ENCODE assay signal across 8 cellular contexts in the genomic region with DNA sequence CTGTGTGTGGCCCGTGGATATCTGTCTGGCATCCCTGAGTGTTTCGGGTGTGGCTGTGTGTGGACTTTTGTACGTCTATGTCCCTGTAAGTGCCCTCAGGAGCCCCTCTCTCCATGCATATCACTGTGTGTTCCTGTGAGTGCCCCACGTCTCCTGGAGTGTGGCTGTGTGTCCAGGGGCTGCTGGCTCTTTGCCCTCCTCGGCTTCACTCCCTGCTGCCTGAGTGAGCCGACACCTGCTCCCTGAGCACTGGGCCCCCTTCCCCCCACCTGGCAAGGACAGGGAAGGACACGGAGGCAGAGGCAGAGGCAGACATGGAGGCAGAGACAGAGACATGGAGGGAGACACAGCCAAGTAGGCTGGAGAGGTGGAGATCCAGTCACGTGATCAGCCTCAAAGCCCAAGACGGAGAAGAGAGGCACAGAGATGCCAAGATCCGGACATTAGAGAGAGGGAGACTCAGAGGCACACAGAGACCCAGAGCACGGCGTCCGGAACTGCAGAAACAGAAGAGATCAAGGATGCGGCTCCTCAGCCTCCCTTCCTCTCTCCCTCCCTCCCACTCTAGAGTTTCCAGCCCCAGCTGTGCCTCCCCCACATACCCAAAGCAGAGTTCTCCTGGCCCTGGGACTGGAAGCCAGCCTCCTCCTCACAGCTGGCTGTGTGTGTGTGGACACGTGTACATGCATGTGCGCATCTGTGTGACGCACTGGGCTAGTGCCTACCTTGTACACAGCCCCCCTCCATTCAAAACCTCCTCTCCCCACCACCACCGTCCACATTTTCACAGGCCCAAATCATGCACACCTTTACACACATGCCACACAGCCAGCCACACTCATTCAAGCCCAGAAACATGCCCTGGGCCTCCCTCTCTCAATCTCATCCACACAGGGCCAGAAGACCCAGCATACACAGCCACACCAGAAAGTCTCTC.
DNase-seq lines count a peak whose midpoint lies in the region; TF ChIP-seq lines count a peak whose summit lies in the region.

No MANE protein-coding gene starts in this region.

- peak overlapping the region; percentile 79 for H2AFZ ChIP-seq in parathyroid adenoma

- H3K4me1 ChIP-seq in parathyroid adenoma: peaks cover 29% of the 10 kb centered on the region

- H3K9me3 ChIP-seq in parathyroid adenoma (ENCODE audit: control insufficient read depth, low read length): no peaks in the 10 kb centered on the region

- H3K36me3 Mint-ChIP-seq in activated naive CD8-positive, alpha-beta T cell: no peaks in the 10 kb centered on the region

- peak overlapping the region; percentile 41 for H3K27ac Mint-ChIP-seq in activated naive CD8-positive, alpha-beta T cell

- no peak for TF ChIP-seq CTCF in parathyroid adenoma (IDR thresholded peaks at IDR 0.05)

- H3K27me3 ChIP-seq in parathyroid adenoma (ENCODE audit: control insufficient read depth, insufficient read depth, low read length): no peaks in the 10 kb centered on the region

- H3K4me3 Mint-ChIP-seq in activated naive CD8-positive, alpha-beta T cell: peak overlapping the region; percentile 84

- H3K9ac ChIP-seq in parathyroid adenoma: no peak overlapping the region

- H3K36me3 ChIP-seq in parathyroid adenoma (ENCODE audit: control insufficient read depth, insufficient read depth, low read length): no peaks in the 10 kb centered on the region

- H3K4me2 ChIP-seq in parathyroid adenoma (ENCODE audit: low read length): peak overlapping the region; percentile 93

- H3K27me3 Mint-ChIP-seq in activated naive CD8-positive, alpha-beta T cell: no peaks in the 10 kb centered on the region

- peaks cover 54% of the 10 kb centered on the region for H3K4me1 Mint-ChIP-seq in activated naive CD8-positive, alpha-beta T cell (ENCODE audit: low read depth)

- no peaks in the 10 kb centered on the region for H3K79me2 ChIP-seq in parathyroid adenoma

- intact Hi-C loops in head of caudate nucleus (cut with DNase I): no loop called here

- peak overlapping the region; percentile 91 for H3K27ac ChIP-seq in parathyroid adenoma

- no peaks in the 10 kb centered on the region for H3K9me3 Mint-ChIP-seq in activated naive CD8-positive, alpha-beta T cell (ENCODE audit: low read depth)

- peak in 11 of 14 donors; percentile 31 to 83 (median 62) for DNase-seq in C1 segment of cervical spinal cord (lab: John Stamatoyannopoulos, UW)
- peak; percentile 43 for DNase-seq in NAMALWA (ENCODE audit: low spot score)
- DNase-seq in head of caudate nucleus: peak in 36 of 42 donors; percentile 37 to 83 (median 66)
- no peak for DNase-seq in NOMO-1 treated with DMSO at 0.1 percent for 48 hours (lab: John Stamatoyannopoulos, UW; ENCODE audit: unreplicated experiment)
- no peak for DNase-seq in NK-92 (lab: John Stamatoyannopoulos, UW; ENCODE audit: unreplicated experiment)
- DNase-seq in activated CD8-positive, alpha-beta memory T cell treated with anti-CD3 and anti-CD28 coated beads, Interleukin-2, amount 50 U/mL, for 48 hours: no peak

- peak overlapping the region; percentile 87 for H3K4me3 ChIP-seq in parathyroid adenoma (ENCODE audit: low read depth, low read length)

Comparison
In these comparisons a context has a peak if more than half of its experiments do, and no peak if none do; other contexts are left out.
1. DNase-seq: peak in C1 segment of cervical spinal cord (11 of 14), NAMALWA (single experiment) and head of caudate nucleus (36 of 42); none in NOMO-1 treated with DMSO at 0.1 percent for 48 hours (single experiment), NK-92 (single experiment) and activated CD8-positive, alpha-beta memory T cell treated with anti-CD3 and anti-CD28 coated beads, Interleukin-2, amount 50 U/mL, for 48 hours (single experiment).